Comparison of ENCODE assay signal across 6 cellular contexts in genomic region chr19:46660601-46661019, GRCh38. TPM values are rescaled to one million over a fixed set of nuclear protein-coding genes. Genes with fewer than 3 reads are reported as not detected.
DNase-seq lines count a peak whose midpoint lies in the region; ATAC-seq and TF ChIP-seq lines count a peak whose summit lies in the region.

No MANE protein-coding gene starts in this region.

- H3K27me3 ChIP-seq in endodermal cell (ENCODE audit: control insufficient read depth, insufficient read depth, low read length, poor library complexity, severe bottlenecking), result peaks cover 28% of the 10 kb centered on the region

- no peak for DNase-seq in activated T-cell treated with anti-CD3 and anti-CD28 coated beads, Interleukin-2, amount 50 U/mL, for 24 hours
- no peak for DNase-seq in activated T-cell treated with anti-CD3 and anti-CD28 coated beads for 4 hours
- DNase-seq in endodermal cell, result no peak
- DNase-seq in skeletal muscle cell (ENCODE audit: low read depth), result no peak

- peak overlapping the region; percentile 74 for H3K27ac ChIP-seq in endodermal cell (ENCODE audit: low read depth, low read length)

- H3K4me3 Mint-ChIP-seq in activated T-cell treated with anti-CD3 and anti-CD28 coated beads, Interleukin-2, amount 50 U/mL, for 24 hours, result peak overlapping the region; percentile 73
- peak overlapping the region; percentile 42 for H3K4me3 Mint-ChIP-seq in endodermal cell

- no peak overlapping the region for H3K9ac ChIP-seq in endodermal cell (ENCODE audit: extremely low read depth, low read length, poor library complexity, severe bottlenecking)

- H3K4me1 ChIP-seq in endodermal cell (ENCODE audit: control insufficient read depth, insufficient read depth, low read length), result no peaks in the 10 kb centered on the region

- 1 to 2% methylated on average over 17 to 39 of the region's 39 CpGs for WGBS in endodermal cell (ENCODE audit: insufficient coverage in 1 of 2, insufficient read length in 1 of 2), 2 experiments

- TF ChIP-seq CTCF in endodermal cell (conservative IDR thresholded peaks at IDR 0.05), result no peak

- H3K9me3 ChIP-seq in endodermal cell (ENCODE audit: control insufficient read depth, low read length), result no peaks in the 10 kb centered on the region

- H3K36me3 ChIP-seq in endodermal cell (ENCODE audit: control insufficient read depth, insufficient read depth, low read length), result no peaks in the 10 kb centered on the region

- no peaks in the 10 kb centered on the region for H3K36me3 Mint-ChIP-seq in activated T-cell treated with anti-CD3 and anti-CD28 coated beads, Interleukin-2, amount 50 U/mL, for 24 hours (ENCODE audit: low read depth)
- H3K36me3 Mint-ChIP-seq in endodermal cell (ENCODE audit: low read depth), result no peaks in the 10 kb centered on the region

- peak overlapping the region; percentile 73 for H3K4me3 ChIP-seq in endodermal cell (ENCODE audit: low read length)
- H3K4me3 ChIP-seq in skeletal muscle cell (ENCODE audit: low read depth, low read length), result peak overlapping the region; percentile 59

- H3K27ac Mint-ChIP-seq in activated T-cell treated with anti-CD3 and anti-CD28 coated beads, Interleukin-2, amount 50 U/mL, for 24 hours, result no peak overlapping the region
- no peak overlapping the region for H3K27ac Mint-ChIP-seq in endodermal cell

- peaks cover 27% of the 10 kb centered on the region for H3K4me1 Mint-ChIP-seq in activated T-cell treated with anti-CD3 and anti-CD28 coated beads, Interleukin-2, amount 50 U/mL, for 24 hours (ENCODE audit: low read depth)
- H3K4me1 Mint-ChIP-seq in endodermal cell, result peaks cover 12% of the 10 kb centered on the region

- peaks cover 23% of the 10 kb centered on the region for H3K27me3 Mint-ChIP-seq in activated T-cell treated with anti-CD3 and anti-CD28 coated beads, Interleukin-2, amount 50 U/mL, for 24 hours
- H3K27me3 Mint-ChIP-seq in endodermal cell (ENCODE audit: insufficient read depth), result peaks cover 56% of the 10 kb centered on the region

- H3K9me3 Mint-ChIP-seq in activated T-cell treated with anti-CD3 and anti-CD28 coated beads, Interleukin-2, amount 50 U/mL, for 24 hours, result no peaks in the 10 kb centered on the region
- no peaks in the 10 kb centered on the region for H3K9me3 Mint-ChIP-seq in endodermal cell

- ATAC-seq in HG03196 (IDR thresholded peaks at IDR 0.05; ENCODE audit: unreplicated experiment), result no peak
- ATAC-seq in HG03457 (IDR thresholded peaks at IDR 0.05; ENCODE audit: unreplicated experiment), result no peak

RNA-seq across cellular contexts. Expression of gene DACT3, which starts 0.4 kb away (rescaled TPM):
- total RNA-seq in endodermal cell, result under 1 TPM; 0.15 to 0.70 TPM
- polyA plus RNA-seq in endodermal cell (2013, experiment 1 of 2), result 11.3 TPM
- 10.6 TPM for polyA plus RNA-seq in endodermal cell (2013, experiment 2 of 2)

RNA-seq across cellular contexts. Expression of gene GNG8, which starts 24.6 kb away (rescaled TPM):
- not detected for total RNA-seq in endodermal cell
- 3.8 TPM for polyA plus RNA-seq in endodermal cell (2013, experiment 1 of 2)
- polyA plus RNA-seq in endodermal cell (2013, experiment 2 of 2), result 3.6 TPM

RNA-seq across cellular contexts. Expression of gene PTGIR, which starts 35.7 kb away (rescaled TPM):
- total RNA-seq in endodermal cell, result not detected
- polyA plus RNA-seq in endodermal cell (2013, experiment 1 of 2), result not detected
- not detected for polyA plus RNA-seq in endodermal cell (2013, experiment 2 of 2)

RNA-seq across cellular contexts. Expression of gene PRKD2, which starts 56.3 kb away (rescaled TPM):
- total RNA-seq in endodermal cell, result 10 to 100 TPM; 80.5 to 90.8 TPM
- polyA plus RNA-seq in endodermal cell (2013, experiment 1 of 2), result 29.2 TPM
- polyA plus RNA-seq in endodermal cell (2013, experiment 2 of 2), result 30.6 TPM

RNA-seq across cellular contexts. Expression of gene CALM3, which starts 59.5 kb away (rescaled TPM):
- 100 to 1,000 TPM; 564 to 573 TPM for total RNA-seq in endodermal cell
- 356 TPM for polyA plus RNA-seq in endodermal cell (2013, experiment 1 of 2)
- 335 TPM for polyA plus RNA-seq in endodermal cell (2013, experiment 2 of 2)
